2 cellular contexts compared by ENCODE assay signal in genomic region chr20:53890434-53891305, GRCh38.
TF ChIP-seq lines count a peak whose summit lies in the region.

No MANE protein-coding gene starts in this region.

TF ChIP-seq in SK-N-SH, 30 proteins besides CTCF, POLR2A, EP300 and RAD21:
- no peak for TF ChIP-seq REST (IDR thresholded peaks at IDR 0.05; ENCODE audit: low read depth, low read length)
- no peak for TF ChIP-seq GATA2 (CRISPR knock-in tag; IDR thresholded peaks at IDR 0.05)
- TF ChIP-seq PBX3 (IDR thresholded peaks at IDR 0.05), result 0 out of 2 replicates have a peak, but pooled peaks have one; percentile 2

TF ChIP-seq in SK-N-SH treated with all-trans-retinoic acid at 6 μM for 48 hours, 23 proteins besides CTCF, POLR2A, EP300 and RAD21 (continued from another document):
- TF ChIP-seq PATZ1 (CRISPR knock-in tag; IDR thresholded peaks at IDR 0.05; ENCODE audit: borderline replicate concordance) (no peak), TSHZ2 (CRISPR knock-in tag; IDR thresholded peaks at IDR 0.05) (no peak), ZNF8 (CRISPR knock-in tag; IDR thresholded peaks at IDR 0.05) (no peak)
